In genomic region chr6:35602133-35602946, GRCh38 we compare ENCODE assay signal across 1 cellular context.
TF ChIP-seq lines count a peak whose summit lies in the region.

No MANE protein-coding gene starts in this region.

TF ChIP-seq in HepG2, 621 proteins besides CTCF, POLR2A, EP300 and RAD21 (continued from another document and continues in another):
- TF ChIP-seq ZBTB10 (CRISPR knock-in tag; IDR thresholded peaks at IDR 0.05; ENCODE audit: borderline replicate concordance) (0 out of 2 replicates have a peak, but pooled peaks have one; percentile 28), ZNF549 (CRISPR knock-in tag; IDR thresholded peaks at IDR 0.05) (0 out of 2 replicates have a peak, but pooled peaks have one; percentile 43), ZNF747 (CRISPR knock-in tag; IDR thresholded peaks at IDR 0.05; ENCODE audit: borderline replicate concordance) (no peak), FOXK2 (IDR thresholded peaks at IDR 0.05) (no peak), CAMTA2 (CRISPR knock-in tag; IDR thresholded peaks at IDR 0.05; ENCODE audit: borderline replicate concordance) (no peak), HIVEP1 (CRISPR knock-in tag; IDR thresholded peaks at IDR 0.05) (no peak), MIER2 (CRISPR knock-in tag; IDR thresholded peaks at IDR 0.05) (no peak), PBX2 (CRISPR knock-in tag; IDR thresholded peaks at IDR 0.05) (no peak), HOXA5 (CRISPR knock-in tag; IDR thresholded peaks at IDR 0.05) (0 out of 2 replicates have a peak, but pooled peaks have one; percentile 47), KLF12 (CRISPR knock-in tag; IDR thresholded peaks at IDR 0.05; ENCODE audit: borderline replicate concordance) (peak; percentile 64; the same call in 1 of the 2 replicates), CEBPB (IDR thresholded peaks at IDR 0.05; ENCODE audit: borderline replicate concordance, low read depth, low read length) (peak; percentile 38; the same call in 1 of the 2 replicates), AKNA (CRISPR knock-in tag; IDR thresholded peaks at IDR 0.05; ENCODE audit: borderline replicate concordance) (no peak), TOE1 (CRISPR knock-in tag; IDR thresholded peaks at IDR 0.05) (no peak), SAFB2 (CRISPR knock-in tag; IDR thresholded peaks at IDR 0.05; ENCODE audit: borderline replicate concordance, low read depth) (no peak), KMT2B (CRISPR knock-in tag; IDR thresholded peaks at IDR 0.05) (no peak), ZNF12 (CRISPR knock-in tag; IDR thresholded peaks at IDR 0.05) (0 out of 2 replicates have a peak, but pooled peaks have one; percentile 4), ZNF678 (CRISPR knock-in tag; IDR thresholded peaks at IDR 0.05) (no peak), CCDC6 (CRISPR knock-in tag; IDR thresholded peaks at IDR 0.05) (0 out of 2 replicates have a peak, but pooled peaks have one; percentile 45), CENPX (CRISPR knock-in tag; IDR thresholded peaks at IDR 0.05) (no peak), ZNF407 (CRISPR knock-in tag; IDR thresholded peaks at IDR 0.05; ENCODE audit: not compliant biosample characterization) (no peak), ZNF501 (CRISPR knock-in tag; IDR thresholded peaks at IDR 0.05) (no peak), MEIS2 (CRISPR knock-in tag; IDR thresholded peaks at IDR 0.05) (0 out of 2 replicates have a peak, but pooled peaks have one; percentile 35), STAG1 (CRISPR knock-in tag; IDR thresholded peaks at IDR 0.05) (no peak), SSRP1 (CRISPR knock-in tag; IDR thresholded peaks at IDR 0.05) (no peak; the same call in 1 of the 2 replicates), ZNF7 (CRISPR knock-in tag; IDR thresholded peaks at IDR 0.05) (no peak), YEATS2 (CRISPR knock-in tag; IDR thresholded peaks at IDR 0.05; ENCODE audit: borderline replicate concordance) (no peak), CBFB (CRISPR knock-in tag; IDR thresholded peaks at IDR 0.05) (peak; percentile 8; the same call in 1 of the 2 replicates), ZNF232 (CRISPR knock-in tag; IDR thresholded peaks at IDR 0.05; ENCODE audit: borderline replicate concordance) (0 out of 2 replicates have a peak, but pooled peaks have one; percentile 41), BRCA1 (CRISPR knock-in tag; IDR thresholded peaks at IDR 0.05) (0 out of 2 replicates have a peak, but pooled peaks have one; percentile 65), ZNF333 (CRISPR knock-in tag; IDR thresholded peaks at IDR 0.05; ENCODE audit: borderline replicate concordance) (no peak), HMGXB4 (CRISPR knock-in tag; IDR thresholded peaks at IDR 0.05; ENCODE audit: borderline replicate concordance in 1 of 2, low read depth in 1 of 2) (0 out of 4 replicates have a peak, but pooled peaks of 1 of the 2 experiments have one; percentile 8), TBP (CRISPR knock-in tag; IDR thresholded peaks at IDR 0.05) (no peak), ZNF468 (CRISPR knock-in tag; IDR thresholded peaks at IDR 0.05) (no peak)
- TF ChIP-seq, protein P1, sequence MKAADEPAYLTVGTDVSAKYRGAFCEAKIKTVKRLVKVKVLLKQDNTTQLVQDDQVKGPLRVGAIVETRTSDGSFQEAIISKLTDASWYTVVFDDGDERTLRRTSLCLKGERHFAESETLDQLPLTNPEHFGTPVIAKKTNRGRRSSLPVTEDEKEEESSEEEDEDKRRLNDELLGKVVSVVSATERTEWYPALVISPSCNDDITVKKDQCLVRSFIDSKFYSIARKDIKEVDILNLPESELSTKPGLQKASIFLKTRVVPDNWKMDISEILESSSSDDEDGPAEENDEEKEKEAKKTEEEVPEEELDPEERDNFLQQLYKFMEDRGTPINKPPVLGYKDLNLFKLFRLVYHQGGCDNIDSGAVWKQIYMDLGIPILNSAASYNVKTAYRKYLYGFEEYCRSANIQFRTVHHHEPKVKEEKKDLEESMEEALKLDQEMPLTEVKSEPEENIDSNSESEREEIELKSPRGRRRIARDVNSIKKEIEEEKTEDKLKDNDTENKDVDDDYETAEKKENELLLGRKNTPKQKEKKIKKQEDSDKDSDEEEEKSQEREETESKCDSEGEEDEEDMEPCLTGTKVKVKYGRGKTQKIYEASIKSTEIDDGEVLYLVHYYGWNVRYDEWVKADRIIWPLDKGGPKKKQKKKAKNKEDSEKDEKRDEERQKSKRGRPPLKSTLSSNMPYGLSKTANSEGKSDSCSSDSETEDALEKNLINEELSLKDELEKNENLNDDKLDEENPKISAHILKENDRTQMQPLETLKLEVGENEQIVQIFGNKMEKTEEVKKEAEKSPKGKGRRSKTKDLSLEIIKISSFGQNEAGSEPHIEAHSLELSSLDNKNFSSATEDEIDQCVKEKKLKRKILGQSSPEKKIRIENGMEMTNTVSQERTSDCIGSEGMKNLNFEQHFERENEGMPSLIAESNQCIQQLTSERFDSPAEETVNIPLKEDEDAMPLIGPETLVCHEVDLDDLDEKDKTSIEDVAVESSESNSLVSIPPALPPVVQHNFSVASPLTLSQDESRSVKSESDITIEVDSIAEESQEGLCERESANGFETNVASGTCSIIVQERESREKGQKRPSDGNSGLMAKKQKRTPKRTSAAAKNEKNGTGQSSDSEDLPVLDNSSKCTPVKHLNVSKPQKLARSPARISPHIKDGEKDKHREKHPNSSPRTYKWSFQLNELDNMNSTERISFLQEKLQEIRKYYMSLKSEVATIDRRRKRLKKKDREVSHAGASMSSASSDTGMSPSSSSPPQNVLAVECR (CRISPR knock-in tag; IDR thresholded peaks at IDR 0.05; ENCODE audit: borderline replicate concordance) = no peak
